In the genomic region with DNA sequence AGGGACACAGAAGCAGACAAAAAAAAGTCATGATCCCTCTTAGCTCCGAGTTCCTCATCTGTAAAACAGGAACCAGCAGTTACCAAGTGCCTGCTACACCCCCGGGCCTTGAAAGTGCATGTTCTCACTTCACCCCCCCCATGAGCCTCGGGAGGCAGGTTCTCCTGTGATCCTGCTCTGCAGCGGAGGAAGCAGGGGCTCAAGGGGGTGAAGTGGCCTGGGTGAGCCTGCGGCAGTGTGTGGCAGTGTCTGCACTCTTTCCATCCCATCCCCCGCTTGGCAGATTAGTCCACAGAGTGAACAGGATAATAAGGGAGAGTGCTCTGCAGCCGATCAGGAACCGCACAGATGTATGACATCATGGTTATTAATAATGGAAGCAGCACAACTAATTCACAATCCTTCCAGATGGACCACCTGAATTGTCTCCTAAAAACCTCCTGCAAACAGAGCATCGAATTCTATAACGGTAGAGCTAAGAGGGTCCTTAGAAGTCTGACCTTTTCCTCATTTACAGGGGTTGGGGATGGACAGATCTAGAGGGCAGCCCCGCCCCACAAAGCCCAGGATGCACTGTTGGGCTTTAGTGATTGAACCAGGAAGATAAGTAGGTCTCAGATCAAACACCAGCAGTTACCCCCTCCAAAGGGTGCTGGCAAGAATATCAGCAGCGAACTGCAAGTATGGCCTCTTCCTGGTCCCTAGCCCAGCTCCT, we compare ENCODE assay signal across 1 cellular context.
TF ChIP-seq lines count a peak whose summit lies in the region.

No MANE protein-coding gene starts in this region.

TF ChIP-seq in HEK293, 187 proteins besides CTCF, POLR2A, EP300 and RAD21 (continued from another document):
- TF ChIP-seq, protein P1, sequence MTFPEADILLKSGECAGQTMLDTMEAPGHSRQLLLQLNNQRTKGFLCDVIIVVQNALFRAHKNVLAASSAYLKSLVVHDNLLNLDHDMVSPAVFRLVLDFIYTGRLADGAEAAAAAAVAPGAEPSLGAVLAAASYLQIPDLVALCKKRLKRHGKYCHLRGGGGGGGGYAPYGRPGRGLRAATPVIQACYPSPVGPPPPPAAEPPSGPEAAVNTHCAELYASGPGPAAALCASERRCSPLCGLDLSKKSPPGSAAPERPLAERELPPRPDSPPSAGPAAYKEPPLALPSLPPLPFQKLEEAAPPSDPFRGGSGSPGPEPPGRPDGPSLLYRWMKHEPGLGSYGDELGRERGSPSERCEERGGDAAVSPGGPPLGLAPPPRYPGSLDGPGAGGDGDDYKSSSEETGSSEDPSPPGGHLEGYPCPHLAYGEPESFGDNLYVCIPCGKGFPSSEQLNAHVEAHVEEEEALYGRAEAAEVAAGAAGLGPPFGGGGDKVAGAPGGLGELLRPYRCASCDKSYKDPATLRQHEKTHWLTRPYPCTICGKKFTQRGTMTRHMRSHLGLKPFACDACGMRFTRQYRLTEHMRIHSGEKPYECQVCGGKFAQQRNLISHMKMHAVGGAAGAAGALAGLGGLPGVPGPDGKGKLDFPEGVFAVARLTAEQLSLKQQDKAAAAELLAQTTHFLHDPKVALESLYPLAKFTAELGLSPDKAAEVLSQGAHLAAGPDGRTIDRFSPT (tag by site-specific recombination; IDR thresholded peaks at IDR 0.05) = no peak
- no peak for TF ChIP-seq ZNF433 (tag by site-specific recombination; IDR thresholded peaks at IDR 0.05; ENCODE audit: low read depth)
